ENCODE assay signal across 23 cellular contexts in genomic region chr22:47848384-47848920, GRCh38.
"Had no signal": no experiment of that assay in that cellular context is flagged by ENCODE, and none has a peak within 500 bp of the region (broad histone marks: within the 10 kb centered on the region; RNA-seq: fewer than 3 reads in every experiment).

No MANE protein-coding gene starts in this region.

- H3K4me1 ChIP-seq: lower lobe of right lung, tibial artery had no signal

- ATAC-seq: left ventricle myocardium superior; lower lobe of right lung; naive thymus-derived CD8-positive, alpha-beta T cell; stimulated activated naive CD8-positive, alpha-beta T cell treated with anti-CD3 and anti-CD28 coated beads, Interleukin-15, amount 100 ng/mL, for 72 hours had no signal

- H3K27ac ChIP-seq: esophagus squamous epithelium, lower lobe of right lung, ovary, tibial artery had no signal

- H3K27me3 ChIP-seq: ovary, tibial artery had no signal

- FAIRE-seq: colon, endothelial cell of umbilical vein, frontal cortex, keratinocyte had no signal

- H3K9me3 ChIP-seq: esophagus squamous epithelium, lower lobe of right lung, ovary, tibial artery had no signal

- H3K36me3 ChIP-seq: esophagus squamous epithelium, lower lobe of right lung, ovary, tibial artery had no signal

- DNase-seq: central memory CD4-positive, alpha-beta T cell; effector CD8-positive, alpha-beta T cell; endodermal cell; esophagus squamous epithelium; left ventricle myocardium superior; lower lobe of right lung; naive thymus-derived CD8-positive, alpha-beta T cell; nephron progenitor cell; occipital lobe; ovary; posterior cingulate gyrus; stimulated activated CD4-positive, alpha-beta T cell treated with anti-CD3 and anti-CD28 coated beads, Interleukin-12 subunit alpha, Interleukin-12 subunit beta, amount 100 ng/mL, for 4 hours; stimulated activated CD4-positive, alpha-beta T cell treated with anti-CD3 and anti-CD28 coated beads, Interleukin-1b, Interleukin-23, amount 100 ng/mL, for 48 hours; stimulated activated CD4-positive, alpha-beta T cell treated with anti-CD3 and anti-CD28 coated beads, Interleukin-4, amount 100 ng/mL, for 1 hour; stimulated activated CD8-positive, alpha-beta memory T cell treated with anti-CD3 and anti-CD28 coated beads, Interleukin-4, amount 100 ng/mL, for 48 hours; stimulated activated naive CD4-positive, alpha-beta T cell; stimulated activated naive CD8-positive, alpha-beta T cell treated with anti-CD3 and anti-CD28 coated beads, Interleukin-15, amount 100 ng/mL, for 72 hours; tibial artery had no signal

- H3K4me3 ChIP-seq: esophagus squamous epithelium, lower lobe of right lung, ovary, skin epidermis, tibial artery had no signal
